ENCODE assay signal across 8 cellular contexts in genomic region chr6:87237804-87238203, GRCh38.
A peak's percentile ranks its signal among the peaks of the same experiment; 100 is the strongest.
DNase-seq lines count a peak whose midpoint lies in the region; ATAC-seq and TF ChIP-seq lines count a peak whose summit lies in the region.

No MANE protein-coding gene starts in this region.

- H3K9me3 ChIP-seq in gastrocnemius medialis: no peaks in the 10 kb centered on the region

- ATAC-seq in GM21390 (IDR thresholded peaks at IDR 0.05; ENCODE audit: unreplicated experiment) (peak; percentile 77), gastrocnemius medialis (peak in 1 of 2 donors; percentile 21), HG03025 (IDR thresholded peaks at IDR 0.05; ENCODE audit: low FRiP score, unreplicated experiment) (no peak), omental fat pad (ENCODE audit: low FRiP score) (no peak)

- H3K36me3 ChIP-seq in gastrocnemius medialis: peaks cover 0 to 10% of the 10 kb centered on the region in 2 donors

- intact Hi-C loops in gastrocnemius medialis (cut with DNase I; ENCODE audit: low total_unique reads): loop anchor here (1.0 to 5.0 kb wide), 2 partner anchors 86 to 99 kb away; no protein-coding TSS in a partner anchor

- DNase-seq in AML-193 (lab: John Stamatoyannopoulos, UW) (peak; percentile 88), RPMI7951 (ENCODE audit: low read depth) (peak; percentile 30), fibroblast of peridontal ligament (ENCODE audit: extremely low read depth) (peak; percentile 60), gastrocnemius medialis (no peak), omental fat pad (ENCODE audit: low spot score) (no peak)
- DNase-seq in stimulated activated CD4-positive, alpha-beta T cell treated with anti-CD3 and anti-CD28 coated beads, Interleukin-1b, Interleukin-23, amount 100 ng/mL, for 48 hours: no peak

- in situ Hi-C loops in gastrocnemius medialis (cut with MboI; ENCODE audit: low sequenced_read_pairs in 4 of 4): loop anchor here (5.0 to 25.0 kb wide), 3 partner anchors 101 to 103 kb away; no protein-coding TSS in a partner anchor

- no peak for TF ChIP-seq POLR2A in gastrocnemius medialis (IDR thresholded peaks at IDR 0.05)

- H3K27ac ChIP-seq in gastrocnemius medialis: no peak overlapping the region

- H3K4me1 ChIP-seq in gastrocnemius medialis: no peaks in the 10 kb centered on the region

- H3K27me3 ChIP-seq in gastrocnemius medialis: no peaks in the 10 kb centered on the region

- no peak overlapping the region for H3K4me3 ChIP-seq in gastrocnemius medialis

- peak in 4 of 5 experiments; percentile 37 to 68 (median 50) for TF ChIP-seq CTCF in gastrocnemius medialis (IDR thresholded peaks at IDR 0.05 in 4 of 5, conservative IDR thresholded peaks at IDR 0.05 in 1 of 5)
- no peak for TF ChIP-seq CTCF in omental fat pad (IDR thresholded peaks at IDR 0.05)

Comparison
In these comparisons a context has a peak if more than half of its experiments do, and no peak if none do; other contexts are left out.
1. DNase-seq: peak in AML-193 (2 of 2), RPMI7951 (single experiment) and fibroblast of peridontal ligament (single experiment); none in gastrocnemius medialis (0 of 2), stimulated activated CD4-positive, alpha-beta T cell treated with anti-CD3 and anti-CD28 coated beads, Interleukin-1b, Interleukin-23, amount 100 ng/mL, for 48 hours (single experiment) and omental fat pad (single experiment).
2. CTCF ChIP-seq: peak in gastrocnemius medialis (4 of 5); none in omental fat pad (0 of 3).